ENCODE assay signal across 9 cellular contexts in the genomic region with DNA sequence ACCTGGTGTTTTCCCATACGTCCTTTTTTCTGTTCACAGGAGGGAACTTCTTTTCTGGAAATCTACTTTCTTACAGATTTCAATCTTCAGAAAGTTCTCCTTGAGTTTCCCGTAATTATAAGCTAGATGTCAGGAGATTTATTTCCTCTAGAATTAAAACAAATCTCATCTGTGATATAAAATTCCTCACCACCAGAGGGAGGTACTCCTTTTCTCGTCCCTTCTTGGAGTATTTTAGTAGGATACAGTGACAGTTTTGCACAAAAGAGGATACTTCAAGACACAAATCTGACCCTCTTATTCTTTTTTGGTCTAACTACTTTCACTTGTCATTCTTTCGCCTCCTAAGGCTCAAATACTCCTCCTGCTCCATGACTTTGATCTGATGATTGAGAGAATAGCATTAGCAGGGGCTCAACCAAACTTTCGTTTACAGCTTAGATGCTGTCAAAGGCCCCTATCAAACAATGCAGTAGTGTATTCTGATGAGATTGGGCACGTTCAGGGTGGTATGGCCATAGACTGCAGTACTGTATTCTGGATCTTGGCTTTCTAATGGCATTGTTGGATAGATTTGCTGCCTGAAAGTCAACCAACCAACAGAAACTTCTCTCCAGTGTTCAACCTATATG. TPM values are rescaled to one million over a fixed set of nuclear protein-coding genes. Genes with fewer than 3 reads are reported as not detected.
DNase-seq lines count a peak whose midpoint lies in the region; ATAC-seq and TF ChIP-seq lines count a peak whose summit lies in the region.
"Had no signal": no experiment of that assay in that cellular context is flagged by ENCODE, and none has a peak within 500 bp of the region (broad histone marks: within the 10 kb centered on the region; RNA-seq: fewer than 3 reads in every experiment).

No MANE protein-coding gene starts in this region.

- no peak overlapping the region for H3K27ac ChIP-seq in VCaP

- POLR2A ChIA-PET in HEK293T (lab: Yijun Ruan, JAX): no interaction called here

- TF ChIP-seq CTCF in VCaP (conservative IDR thresholded peaks at IDR 0.05): peak; percentile 75
- peak; percentile 33 for TF ChIP-seq CTCF in kidney epithelial cell (IDR thresholded peaks at IDR 0.05; ENCODE audit: insufficient read depth, low read length, poor library complexity, severe bottlenecking)

- DNase-seq in AG20443 (ENCODE audit: low spot score) (peak; percentile 46), HEK293T (ENCODE audit: extremely low spot score) (peak; percentile 8), kidney epithelial cell (ENCODE audit: low read depth) (no peak), epidermal melanocyte (ENCODE audit: insufficient read length, low spot score) (no peak), GDM1 (lab: John Stamatoyannopoulos, UW) (no peak)
- DNase-seq: stimulated activated naive B cell treated with anti-CD40 and anti-IgM and Interleukin-4, amounts not matched to agents 10 μg/mL and 1 μg/mL and 100 μg/mL, for 72 hours had no signal

- ATAC-seq in GM18858 (IDR thresholded peaks at IDR 0.05; ENCODE audit: unreplicated experiment) (no peak), HG02852 (IDR thresholded peaks at IDR 0.05; ENCODE audit: unreplicated experiment) (no peak)
- ATAC-seq: stimulated activated naive B cell treated with anti-CD40 and anti-IgM and Interleukin-4, amounts not matched to agents 10 μg/mL and 1 μg/mL and 100 μg/mL, for 72 hours had no signal

- H3K4me3 ChIP-seq in kidney epithelial cell (ENCODE audit: low read depth, low read length): no peak overlapping the region

- no peaks in the 10 kb centered on the region for H3K27me3 ChIP-seq in kidney epithelial cell (ENCODE audit: control insufficient read depth, insufficient read depth, low read length)

- H3K36me3 ChIP-seq in kidney epithelial cell (ENCODE audit: control insufficient read depth, insufficient read depth, low read length): no peaks in the 10 kb centered on the region

- CTCF ChIA-PET in HEK293T (lab: Yijun Ruan, JAX): interaction anchor here (1.0 kb wide), 1 partner anchor 18 kb away, joined by 4 read pairs; no protein-coding TSS in a partner anchor

TF ChIP-seq in HEK293T, 16 proteins besides CTCF, POLR2A, EP300 and RAD21:
- no peak for TF ChIP-seq HDGF (IDR thresholded peaks at IDR 0.05; ENCODE audit: borderline replicate concordance)
- no peak for TF ChIP-seq NFRKB (IDR thresholded peaks at IDR 0.05)
- no peak for TF ChIP-seq FOXA1 (IDR thresholded peaks at IDR 0.05)
- TF ChIP-seq PKNOX1 (IDR thresholded peaks at IDR 0.05): no peak
- TF ChIP-seq BHLHE40 (IDR thresholded peaks at IDR 0.05; ENCODE audit: borderline replicate concordance): no peak
- TF ChIP-seq FOXK2 (IDR thresholded peaks at IDR 0.05): no peak
- TF ChIP-seq L3MBTL2 (conservative IDR thresholded peaks at IDR 0.05): no peak
- TF ChIP-seq ARNT (IDR thresholded peaks at IDR 0.05): no peak
- TF ChIP-seq CTBP1 (IDR thresholded peaks at IDR 0.05; ENCODE audit: borderline replicate concordance): no peak
- no peak for TF ChIP-seq LEF1 (IDR thresholded peaks at IDR 0.05; ENCODE audit: borderline replicate concordance)
- TF ChIP-seq TARDBP (IDR thresholded peaks at IDR 0.05): no peak
- no peak for TF ChIP-seq SP1 (IDR thresholded peaks at IDR 0.05)
- TF ChIP-seq FOXM1 (IDR thresholded peaks at IDR 0.05; ENCODE audit: borderline replicate concordance): no peak
- no peak for TF ChIP-seq ZNF384 (IDR thresholded peaks at IDR 0.05)
- TF ChIP-seq ELF4 (IDR thresholded peaks at IDR 0.05): no peak
- no peak for TF ChIP-seq SUZ12 (IDR thresholded peaks at IDR 0.05)

RNA-seq across cellular contexts. Expression of gene TMEM41A, which starts 38.0 kb away (rescaled TPM):
- total RNA-seq in kidney epithelial cell: 22.1 and 27.7 TPM in 2 replicates

Comparison
In these comparisons a context has a peak if more than half of its experiments do, and no peak if none do; other contexts are left out.
1. DNase-seq: peak in AG20443 (single experiment) and HEK293T (single experiment); none in kidney epithelial cell (single experiment), epidermal melanocyte (single experiment) and GDM1 (single experiment).